ENCODE assay signal across 38 cellular contexts in genomic region chr17:70352834-70353233, GRCh38.
"Had no signal": no experiment of that assay in that cellular context is flagged by ENCODE, and none has a peak within 500 bp of the region (broad histone marks: within the 10 kb centered on the region; RNA-seq: fewer than 3 reads in every experiment).

No MANE protein-coding gene starts in this region.

- H3K36me3 Mint-ChIP-seq: activated CD4-positive, alpha-beta memory T cell treated with anti-CD3 and anti-CD28 coated beads for 36 hours; activated naive CD4-positive, alpha-beta T cell treated with anti-CD3 and anti-CD28 coated beads, Interleukin-2, amount 10 ng/mL, durations not matched to agents 7 days and 5 days; activated naive CD8-positive, alpha-beta T cell treated with anti-CD3 and anti-CD28 coated beads, Interleukin-2, amount 10 ng/mL, durations not matched to agents 7 days and 5 days; T-cell had no signal

- H3K36me3 ChIP-seq: adrenal gland, breast epithelium, Peyer's patch, SJSA1 had no signal

- H3K4me3 ChIP-seq: adrenal gland, body of pancreas, breast epithelium, Peyer's patch, SJSA1 had no signal

- H3K27ac ChIP-seq: adrenal gland, body of pancreas, breast epithelium, KMS-11, Peyer's patch, SJSA1, VCaP had no signal

- H3K9ac ChIP-seq: KMS-11, SK-N-SH had no signal

- H3K27ac Mint-ChIP-seq: activated B cell treated with CpG ODN at 0.5 μM for 24 hours; activated CD4-positive, alpha-beta memory T cell treated with anti-CD3 and anti-CD28 coated beads for 36 hours; activated naive CD4-positive, alpha-beta T cell treated with anti-CD3 and anti-CD28 coated beads, Interleukin-2, amount 10 ng/mL, durations not matched to agents 7 days and 5 days; activated naive CD8-positive, alpha-beta T cell treated with anti-CD3 and anti-CD28 coated beads, Interleukin-2, amount 10 ng/mL, durations not matched to agents 7 days and 5 days; activated T-helper 1 cell treated with anti-CD3 and anti-CD28 coated beads, Interleukin-12 subunit alpha, Interleukin-12 subunit beta, Interleukin-2, Interleukin-4 antibody, amounts not matched to agents 30 ng/mL and 10 ng/mL and 1 ng/mL, durations not matched to agents 14 hours and 24 hours and 36 hours; T-cell; T-helper 17 cell had no signal

- DNase-seq: activated B cell treated with CpG ODN at 0.5 μM for 24 hours; activated CD4-positive, alpha-beta memory T cell treated with anti-CD3 and anti-CD28 coated beads for 36 hours; activated CD4-positive, alpha-beta T cell treated with anti-CD3 and anti-CD28 coated beads for 4 hours; activated CD4-positive, alpha-beta T cell treated with anti-CD3 and anti-CD28 coated beads, Interleukin-2, amount 50 U/mL, for 1 hour; activated CD4-positive, CD25-positive, alpha-beta regulatory T cell treated with anti-CD3 and anti-CD28 coated beads, Interleukin-2, amount 50 U/mL, for 72 hours; activated CD8-positive, alpha-beta memory T cell treated with anti-CD3 and anti-CD28 coated beads, Interleukin-2, amount 50 U/mL, for 4 hours; activated effector memory CD4-positive, alpha-beta T cell treated with Interleukin-2 at 50 U/mL for 16 hours; activated naive CD4-positive, alpha-beta T cell treated with anti-CD3 and anti-CD28 coated beads, Interleukin-2, amount 10 ng/mL, durations not matched to agents 7 days and 5 days; activated naive CD8-positive, alpha-beta T cell treated with anti-CD3 and anti-CD28 coated beads, Interleukin-2, amount 10 ng/mL, durations not matched to agents 7 days and 5 days; activated T-cell treated with anti-CD3 and anti-CD28 coated beads for 4 hours; activated T-cell treated with anti-CD3 and anti-CD28 coated beads, Interleukin-2, amount 50 U/mL, for 4 hours; adrenal gland; body of pancreas; caudate nucleus; cerebellar nuclear complex; NCI-H1092; NCI-H1436 treated with DMSO at 0.1 percent for 48 hours; NCI-H1694 treated with DMSO at 0.1 percent for 48 hours; NCI-H2029; NCI-H2107; NCI-H510A; NCI-H526; NCI-H748 treated with DMSO at 0.1 percent for 48 hours; NK-92 treated with Interleukin-12 subunit alpha and Interleukin-12 subunit beta, amount 100 ng/mL, for 24 hours; PC-3; Peyer's patch; RPMI8226; SHP77 treated with DMSO at 0.1 percent for 48 hours; SK-N-SH; T-cell; T-helper 17 cell; T-helper 9 cell had no signal

- H3K27me3 ChIP-seq: adrenal gland, body of pancreas, breast epithelium, Peyer's patch, SJSA1 had no signal

- FAIRE-seq: astrocyte had no signal

- H3K4me1 Mint-ChIP-seq: activated B cell treated with CpG ODN at 0.5 μM for 24 hours; activated naive CD4-positive, alpha-beta T cell treated with anti-CD3 and anti-CD28 coated beads, Interleukin-2, amount 10 ng/mL, durations not matched to agents 7 days and 5 days; activated naive CD8-positive, alpha-beta T cell treated with anti-CD3 and anti-CD28 coated beads, Interleukin-2, amount 10 ng/mL, durations not matched to agents 7 days and 5 days; T-cell; T-helper 17 cell had no signal

- H3K4me1 ChIP-seq: adrenal gland, body of pancreas, breast epithelium, Peyer's patch, SJSA1 had no signal

- H3K27me3 Mint-ChIP-seq: activated B cell treated with CpG ODN at 0.5 μM for 24 hours; activated CD4-positive, alpha-beta memory T cell treated with anti-CD3 and anti-CD28 coated beads for 36 hours; activated naive CD4-positive, alpha-beta T cell treated with anti-CD3 and anti-CD28 coated beads, Interleukin-2, amount 10 ng/mL, durations not matched to agents 7 days and 5 days; activated naive CD8-positive, alpha-beta T cell treated with anti-CD3 and anti-CD28 coated beads, Interleukin-2, amount 10 ng/mL, durations not matched to agents 7 days and 5 days; T-helper 17 cell had no signal

- H3K4me3 Mint-ChIP-seq: activated B cell treated with CpG ODN at 0.5 μM for 24 hours; activated CD4-positive, alpha-beta memory T cell treated with anti-CD3 and anti-CD28 coated beads for 36 hours; activated naive CD4-positive, alpha-beta T cell treated with anti-CD3 and anti-CD28 coated beads, Interleukin-2, amount 10 ng/mL, durations not matched to agents 7 days and 5 days; activated naive CD8-positive, alpha-beta T cell treated with anti-CD3 and anti-CD28 coated beads, Interleukin-2, amount 10 ng/mL, durations not matched to agents 7 days and 5 days; activated T-cell treated with anti-CD3 and anti-CD28 coated beads, Interleukin-2, amount 50 U/mL, for 4 hours; activated T-helper 1 cell treated with anti-CD3 and anti-CD28 coated beads, Interleukin-12 subunit alpha, Interleukin-12 subunit beta, Interleukin-2, Interleukin-4 antibody, amounts not matched to agents 30 ng/mL and 10 ng/mL and 1 ng/mL, durations not matched to agents 14 hours and 24 hours and 36 hours; T-cell; T-helper 17 cell had no signal

- H3K4me2 ChIP-seq: KMS-11, SK-N-SH had no signal

- ATAC-seq: activated T-cell treated with anti-CD3 and anti-CD28 coated beads, Interleukin-2, amount 50 U/mL, for 4 hours; body of pancreas; PC-3; T-cell; T-helper 17 cell had no signal

- H3K9me3 Mint-ChIP-seq: activated B cell treated with CpG ODN at 0.5 μM for 24 hours; activated CD4-positive, alpha-beta memory T cell treated with anti-CD3 and anti-CD28 coated beads for 36 hours; activated naive CD4-positive, alpha-beta T cell treated with anti-CD3 and anti-CD28 coated beads, Interleukin-2, amount 10 ng/mL, durations not matched to agents 7 days and 5 days; activated naive CD8-positive, alpha-beta T cell treated with anti-CD3 and anti-CD28 coated beads, Interleukin-2, amount 10 ng/mL, durations not matched to agents 7 days and 5 days; activated T-cell treated with anti-CD3 and anti-CD28 coated beads, Interleukin-2, amount 50 U/mL, for 4 hours; activated T-helper 1 cell treated with anti-CD3 and anti-CD28 coated beads, Interleukin-12 subunit alpha, Interleukin-12 subunit beta, Interleukin-2, Interleukin-4 antibody, amounts not matched to agents 30 ng/mL and 10 ng/mL and 1 ng/mL, durations not matched to agents 14 hours and 24 hours and 36 hours had no signal

- H3K9me3 ChIP-seq: adrenal gland, body of pancreas, breast epithelium, Peyer's patch, SJSA1, SK-N-SH had no signal
